ENCODE assay signal across 7 cellular contexts in the genomic region with DNA sequence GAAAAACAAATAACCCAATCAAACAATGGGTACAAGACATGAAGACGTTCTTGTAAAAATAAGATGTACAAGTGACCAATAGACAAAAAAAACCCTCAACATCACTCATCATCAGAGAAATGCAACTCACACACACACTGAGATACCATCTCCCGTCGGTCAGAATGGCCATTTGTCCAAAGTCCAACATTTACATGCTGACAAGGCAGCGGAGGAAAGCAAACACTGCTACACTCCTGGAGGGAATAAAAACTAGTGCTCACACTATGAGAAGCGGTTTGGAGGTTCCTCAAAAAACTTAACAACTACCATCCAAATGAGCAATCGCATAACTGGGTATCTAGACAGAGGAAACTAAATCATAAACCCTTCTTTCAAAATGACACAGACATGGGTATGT. TPM values are rescaled to one million over a fixed set of nuclear protein-coding genes. Genes with fewer than 3 reads are reported as not detected.
"Had no signal": no experiment of that assay in that cellular context is flagged by ENCODE, and none has a peak within 500 bp of the region (broad histone marks: within the 10 kb centered on the region; RNA-seq: fewer than 3 reads in every experiment).

No MANE protein-coding gene starts in this region.

RNA-seq across cellular contexts. Expression of a gene that starts 11.6 kb away (rescaled TPM):
- total RNA-seq: PC-3, PC-9, Right ventricle myocardium inferior, Right ventricle myocardium superior, RPMI7951, SJCRH30, SJSA1 had no signal
